9 cellular contexts compared by ENCODE assay signal in the genomic region with DNA sequence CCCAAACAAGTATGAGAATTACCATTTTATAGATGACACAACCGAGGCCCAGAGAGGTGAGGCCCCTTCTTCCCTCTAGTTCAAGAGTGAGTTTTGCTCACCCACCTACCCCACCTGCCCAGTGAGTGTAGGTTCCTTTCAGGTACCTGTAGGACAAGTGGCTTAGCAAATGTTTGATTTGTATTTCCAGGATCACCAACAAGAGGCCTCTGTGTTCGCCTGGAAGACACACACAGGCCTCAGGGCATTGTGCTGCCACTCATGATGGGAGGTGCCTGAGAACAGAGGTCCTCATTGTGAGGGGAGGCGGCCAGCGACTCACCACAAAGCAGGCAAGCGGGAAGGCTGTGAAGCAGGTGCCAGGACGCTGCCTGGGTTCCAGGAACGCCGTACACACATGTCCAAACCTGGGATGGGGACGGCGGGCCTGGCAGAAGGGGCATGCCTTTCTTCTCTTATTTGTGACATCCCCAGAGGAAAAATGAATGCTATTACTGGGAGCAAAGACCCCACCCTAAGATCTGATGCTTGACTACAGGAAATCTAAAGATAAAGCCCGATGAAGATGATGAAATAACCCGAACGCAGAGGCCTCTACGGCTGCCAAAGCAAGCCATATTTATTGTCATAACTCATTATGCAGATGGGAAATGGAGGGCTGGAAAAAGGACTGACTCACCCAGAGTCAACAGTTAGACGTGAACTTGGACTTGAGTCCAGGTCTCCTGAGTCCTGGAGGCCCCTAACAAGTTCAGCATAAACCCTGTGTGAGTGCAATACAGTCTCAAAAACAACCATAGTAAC.
DNase-seq lines count a peak whose midpoint lies in the region; ATAC-seq, FAIRE-seq and TF ChIP-seq lines count a peak whose summit lies in the region.
"Had no signal": no experiment of that assay in that cellular context is flagged by ENCODE, and none has a peak within 500 bp of the region (broad histone marks: within the 10 kb centered on the region; RNA-seq: fewer than 3 reads in every experiment).

No MANE protein-coding gene starts in this region.

- H3K36me3 Mint-ChIP-seq in stimulated activated memory B cell treated with anti-CD40 and anti-IgM and Interleukin-4, amounts not matched to agents 10 μg/mL and 1 μg/mL and 100 μg/mL, for 72 hours: no peaks in the 10 kb centered on the region

- 45% methylated on average over 15 of the region's 15 CpGs for WGBS in A549 (ENCODE audit: missing lambda C conversion rate)

- H3K27ac Mint-ChIP-seq in stimulated activated memory B cell treated with anti-CD40 and anti-IgM and Interleukin-4, amounts not matched to agents 10 μg/mL and 1 μg/mL and 100 μg/mL, for 72 hours: no peak overlapping the region

- peak overlapping the region; percentile 80 for H3K4me2 ChIP-seq in A549

- TF ChIP-seq CTCF in A549 (IDR thresholded peaks at IDR 0.05): no peak

- CTCF ChIA-PET in A549 (lab: Yijun Ruan, JAX): interaction anchor here (5.6 kb wide), 1 partner anchor 50 kb away, joined by 19 read pairs; no protein-coding TSS in a partner anchor

- no peak for FAIRE-seq in A549 (lab: Jason Lieb, UNC)

- TF ChIP-seq RAD21 in A549 (conservative IDR thresholded peaks at IDR 0.05 in 1 of 2, IDR thresholded peaks at IDR 0.05 in 1 of 2): no peak; a peak in 1 of 5 replicates

- no peak overlapping the region for H3K4me3 ChIP-seq in A549

- H3K9me3 ChIP-seq in A549: no peaks in the 10 kb centered on the region

- TF ChIP-seq POLR2A in A549 (IDR thresholded peaks at IDR 0.05; ENCODE audit: low read length): no peak

- no peaks in the 10 kb centered on the region for H3K9me3 Mint-ChIP-seq in stimulated activated memory B cell treated with anti-CD40 and anti-IgM and Interleukin-4, amounts not matched to agents 10 μg/mL and 1 μg/mL and 100 μg/mL, for 72 hours

- DNase-seq in A549 (ENCODE audit: low read depth in 1 of 2, low spot score in 1 of 2) (peak; percentile 54 to 83), NCI-H1092 (lab: John Stamatoyannopoulos, UW) (peak; percentile 47), amniotic epithelial cell (ENCODE audit: low read depth) (peak; percentile 98), hippocampal formation (lab: John Stamatoyannopoulos, UW) (peak; percentile 76 to 79), substantia nigra (lab: John Stamatoyannopoulos, UW) (peak in 48 of 49 donors; percentile 28 to 92 (median 75)), NCI-H524 treated with DMSO at 0.1 percent for 48 hours (lab: John Stamatoyannopoulos, UW) (no peak)

- H3K4me3 Mint-ChIP-seq in stimulated activated memory B cell treated with anti-CD40 and anti-IgM and Interleukin-4, amounts not matched to agents 10 μg/mL and 1 μg/mL and 100 μg/mL, for 72 hours: no peak overlapping the region

- peak overlapping the region; percentile 74 to 85 for H3K27ac ChIP-seq in A549
- H3K27ac ChIP-seq in substantia nigra (ENCODE audit: low read depth, low read length, poor library complexity, severe bottlenecking): peak overlapping the region; percentile 96
- H3K27ac ChIP-seq: VCaP had no signal

- ATAC-seq in A549 (peak; percentile 59 to 78; a peak in 4 of 6 replicates), GM19328 (IDR thresholded peaks at IDR 0.05; ENCODE audit: unreplicated experiment) (no peak)
- no peak for ATAC-seq in stimulated activated memory B cell treated with anti-CD40 and anti-IgM and Interleukin-4, amounts not matched to agents 10 μg/mL and 1 μg/mL and 100 μg/mL, for 72 hours

- peak in 1 of 2 experiments; percentile 29; a peak in 1 of 5 replicates for TF ChIP-seq EP300 in A549 (IDR thresholded peaks at IDR 0.05)

- H3K4me1 ChIP-seq in A549: peaks cover 60% of the 10 kb centered on the region

- POLR2A ChIA-PET in A549 (lab: Yijun Ruan, JAX): no interaction called here

- H3K27me3 Mint-ChIP-seq in stimulated activated memory B cell treated with anti-CD40 and anti-IgM and Interleukin-4, amounts not matched to agents 10 μg/mL and 1 μg/mL and 100 μg/mL, for 72 hours: no peaks in the 10 kb centered on the region

- H3K4me1 Mint-ChIP-seq in stimulated activated memory B cell treated with anti-CD40 and anti-IgM and Interleukin-4, amounts not matched to agents 10 μg/mL and 1 μg/mL and 100 μg/mL, for 72 hours: peaks cover 12% of the 10 kb centered on the region

TF ChIP-seq in A549, 52 proteins besides CTCF, POLR2A, EP300 and RAD21:
- TF ChIP-seq FOSL2 (IDR thresholded peaks at IDR 0.05): peak; percentile 38; the same call in 1 of the 2 replicates
- TF ChIP-seq FOSL2 (CRISPR knock-in tag; IDR thresholded peaks at IDR 0.05): peak; percentile 61
- TF ChIP-seq RARB (CRISPR knock-in tag; IDR thresholded peaks at IDR 0.05): no peak
- peak; percentile 51; the same call in 1 of the 2 replicates for TF ChIP-seq JUNB (IDR thresholded peaks at IDR 0.05)
- TF ChIP-seq MAFK (IDR thresholded peaks at IDR 0.05; ENCODE audit: partially characterized antibody): no peak
- TF ChIP-seq, protein P1, sequence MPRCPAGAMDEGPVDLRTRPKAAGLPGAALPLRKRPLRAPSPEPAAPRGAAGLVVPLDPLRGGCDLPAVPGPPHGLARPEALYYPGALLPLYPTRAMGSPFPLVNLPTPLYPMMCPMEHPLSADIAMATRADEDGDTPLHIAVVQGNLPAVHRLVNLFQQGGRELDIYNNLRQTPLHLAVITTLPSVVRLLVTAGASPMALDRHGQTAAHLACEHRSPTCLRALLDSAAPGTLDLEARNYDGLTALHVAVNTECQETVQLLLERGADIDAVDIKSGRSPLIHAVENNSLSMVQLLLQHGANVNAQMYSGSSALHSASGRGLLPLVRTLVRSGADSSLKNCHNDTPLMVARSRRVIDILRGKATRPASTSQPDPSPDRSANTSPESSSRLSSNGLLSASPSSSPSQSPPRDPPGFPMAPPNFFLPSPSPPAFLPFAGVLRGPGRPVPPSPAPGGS (IDR thresholded peaks at IDR 0.05): 0 out of 3 replicates have a peak, but pooled peaks have one; percentile 42
- no peak for TF ChIP-seq RNF2 (IDR thresholded peaks at IDR 0.05; ENCODE audit: borderline replicate concordance, low read depth)
- peak in 1 of 2 experiments; percentile 41; a peak in 2 of 4 replicates for TF ChIP-seq CEBPB (IDR thresholded peaks at IDR 0.05)
- TF ChIP-seq EHMT2 (IDR thresholded peaks at IDR 0.05; ENCODE audit: low read depth): no peak
- no peak for TF ChIP-seq PBX3 (IDR thresholded peaks at IDR 0.05)
- TF ChIP-seq GATA3 (IDR thresholded peaks at IDR 0.05; ENCODE audit: borderline replicate concordance): no peak
- TF ChIP-seq HES2 (IDR thresholded peaks at IDR 0.05): no peak

Comparison
In these comparisons a context has a peak if more than half of its experiments do, and no peak if none do; other contexts are left out.
1. ATAC-seq: peak in A549 (2 of 2); none in stimulated activated memory B cell treated with anti-CD40 and anti-IgM and Interleukin-4, amounts not matched to agents 10 μg/mL and 1 μg/mL and 100 μg/mL, for 72 hours (single experiment) and GM19328 (single experiment).